Comparison of ENCODE assay signal across 4 cellular contexts in the genomic region with DNA sequence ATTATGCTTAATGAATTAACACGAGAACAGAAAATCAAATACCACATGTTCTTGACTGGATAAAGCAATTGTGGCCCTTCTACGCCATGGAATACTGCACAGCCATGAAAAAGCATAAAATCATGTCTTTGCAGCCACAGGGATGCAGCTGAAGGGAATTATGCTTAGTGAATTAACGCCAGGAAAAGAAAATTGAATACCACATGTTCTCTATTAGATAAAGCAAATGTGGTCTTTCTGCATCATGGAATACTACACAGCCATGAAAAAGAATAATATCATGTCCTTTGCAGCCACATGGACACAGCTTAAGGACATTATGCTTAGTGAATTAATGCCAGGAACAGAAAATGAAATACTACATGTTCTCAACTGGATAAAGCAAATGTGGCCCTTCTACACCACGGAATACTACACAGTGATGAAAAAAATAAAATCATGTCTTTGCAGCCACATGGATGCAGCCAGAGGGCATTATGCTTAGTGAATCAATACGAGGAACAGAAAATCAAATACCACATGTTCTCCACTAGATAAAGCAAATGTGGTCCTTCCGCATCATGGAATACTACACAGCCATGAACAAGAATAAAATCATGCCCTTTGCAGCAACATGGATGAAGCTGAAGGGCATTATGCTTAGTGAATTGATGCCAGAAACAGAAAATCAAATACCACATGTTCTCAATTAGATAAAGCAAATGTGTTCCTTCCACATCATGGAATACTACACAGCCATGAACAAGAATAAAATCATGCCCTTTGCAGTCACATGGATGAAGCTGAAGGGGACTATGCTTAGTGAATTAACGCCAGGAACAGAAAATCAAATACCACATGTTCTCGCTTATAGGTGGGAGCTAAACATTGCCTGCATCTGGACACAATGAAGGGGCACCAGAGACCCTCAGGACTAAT. TPM values are rescaled to one million over a fixed set of nuclear protein-coding genes. Genes with fewer than 3 reads are reported as not detected.
"Had no signal": no experiment of that assay in that cellular context is flagged by ENCODE, and none has a peak within 500 bp of the region (broad histone marks: within the 10 kb centered on the region; RNA-seq: fewer than 3 reads in every experiment).

No MANE protein-coding gene starts in this region.

RNA-seq across cellular contexts. Expression of a gene that starts 37.3 kb away (rescaled TPM):
- total RNA-seq: LHCN-M2, M059J, MCF 10A, NCI-H460 had no signal
